In the genomic region with DNA sequence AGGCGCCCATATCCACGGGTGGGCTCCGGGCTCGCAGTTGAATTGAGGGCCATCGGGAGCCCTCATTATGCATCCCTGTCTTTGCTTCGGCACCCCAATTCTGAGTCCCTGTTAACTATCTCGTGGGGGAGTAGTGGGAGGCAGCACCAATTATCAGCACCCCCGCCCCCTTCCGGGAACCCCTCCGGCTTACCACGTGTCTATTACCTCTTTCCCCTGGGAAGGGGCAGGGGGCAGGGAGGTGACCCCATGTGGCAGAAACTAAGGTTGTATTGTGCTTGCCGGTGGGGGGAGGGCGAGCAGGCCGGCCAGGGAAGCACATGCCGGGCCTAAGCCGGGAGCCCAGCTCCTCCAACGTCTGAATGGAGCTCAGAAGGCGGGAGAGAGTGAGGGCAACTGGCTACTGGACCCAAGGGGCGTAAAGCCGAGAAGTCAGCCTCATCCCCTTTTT, we compare ENCODE assay signal across 1 cellular context.
TF ChIP-seq lines count a peak whose summit lies in the region.

No MANE protein-coding gene starts in this region.

TF ChIP-seq in K562, 482 proteins besides CTCF, POLR2A, EP300 and RAD21:
- TF ChIP-seq, protein P1, sequence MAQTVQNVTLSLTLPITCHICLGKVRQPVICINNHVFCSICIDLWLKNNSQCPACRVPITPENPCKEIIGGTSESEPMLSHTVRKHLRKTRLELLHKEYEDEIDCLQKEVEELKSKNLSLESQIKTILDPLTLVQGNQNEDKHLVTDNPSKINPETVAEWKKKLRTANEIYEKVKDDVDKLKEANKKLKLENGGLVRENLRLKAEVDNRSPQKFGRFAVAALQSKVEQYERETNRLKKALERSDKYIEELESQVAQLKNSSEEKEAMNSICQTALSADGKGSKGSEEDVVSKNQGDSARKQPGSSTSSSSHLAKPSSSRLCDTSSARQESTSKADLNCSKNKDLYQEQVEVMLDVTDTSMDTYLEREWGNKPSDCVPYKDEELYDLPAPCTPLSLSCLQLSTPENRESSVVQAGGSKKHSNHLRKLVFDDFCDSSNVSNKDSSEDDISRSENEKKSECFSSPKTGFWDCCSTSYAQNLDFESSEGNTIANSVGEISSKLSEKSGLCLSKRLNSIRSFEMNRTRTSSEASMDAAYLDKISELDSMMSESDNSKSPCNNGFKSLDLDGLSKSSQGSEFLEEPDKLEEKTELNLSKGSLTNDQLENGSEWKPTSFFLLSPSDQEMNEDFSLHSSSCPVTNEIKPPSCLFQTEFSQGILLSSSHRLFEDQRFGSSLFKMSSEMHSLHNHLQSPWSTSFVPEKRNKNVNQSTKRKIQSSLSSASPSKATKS (CRISPR knock-in tag; IDR thresholded peaks at IDR 0.05): no peak
- TF ChIP-seq, protein P2, sequence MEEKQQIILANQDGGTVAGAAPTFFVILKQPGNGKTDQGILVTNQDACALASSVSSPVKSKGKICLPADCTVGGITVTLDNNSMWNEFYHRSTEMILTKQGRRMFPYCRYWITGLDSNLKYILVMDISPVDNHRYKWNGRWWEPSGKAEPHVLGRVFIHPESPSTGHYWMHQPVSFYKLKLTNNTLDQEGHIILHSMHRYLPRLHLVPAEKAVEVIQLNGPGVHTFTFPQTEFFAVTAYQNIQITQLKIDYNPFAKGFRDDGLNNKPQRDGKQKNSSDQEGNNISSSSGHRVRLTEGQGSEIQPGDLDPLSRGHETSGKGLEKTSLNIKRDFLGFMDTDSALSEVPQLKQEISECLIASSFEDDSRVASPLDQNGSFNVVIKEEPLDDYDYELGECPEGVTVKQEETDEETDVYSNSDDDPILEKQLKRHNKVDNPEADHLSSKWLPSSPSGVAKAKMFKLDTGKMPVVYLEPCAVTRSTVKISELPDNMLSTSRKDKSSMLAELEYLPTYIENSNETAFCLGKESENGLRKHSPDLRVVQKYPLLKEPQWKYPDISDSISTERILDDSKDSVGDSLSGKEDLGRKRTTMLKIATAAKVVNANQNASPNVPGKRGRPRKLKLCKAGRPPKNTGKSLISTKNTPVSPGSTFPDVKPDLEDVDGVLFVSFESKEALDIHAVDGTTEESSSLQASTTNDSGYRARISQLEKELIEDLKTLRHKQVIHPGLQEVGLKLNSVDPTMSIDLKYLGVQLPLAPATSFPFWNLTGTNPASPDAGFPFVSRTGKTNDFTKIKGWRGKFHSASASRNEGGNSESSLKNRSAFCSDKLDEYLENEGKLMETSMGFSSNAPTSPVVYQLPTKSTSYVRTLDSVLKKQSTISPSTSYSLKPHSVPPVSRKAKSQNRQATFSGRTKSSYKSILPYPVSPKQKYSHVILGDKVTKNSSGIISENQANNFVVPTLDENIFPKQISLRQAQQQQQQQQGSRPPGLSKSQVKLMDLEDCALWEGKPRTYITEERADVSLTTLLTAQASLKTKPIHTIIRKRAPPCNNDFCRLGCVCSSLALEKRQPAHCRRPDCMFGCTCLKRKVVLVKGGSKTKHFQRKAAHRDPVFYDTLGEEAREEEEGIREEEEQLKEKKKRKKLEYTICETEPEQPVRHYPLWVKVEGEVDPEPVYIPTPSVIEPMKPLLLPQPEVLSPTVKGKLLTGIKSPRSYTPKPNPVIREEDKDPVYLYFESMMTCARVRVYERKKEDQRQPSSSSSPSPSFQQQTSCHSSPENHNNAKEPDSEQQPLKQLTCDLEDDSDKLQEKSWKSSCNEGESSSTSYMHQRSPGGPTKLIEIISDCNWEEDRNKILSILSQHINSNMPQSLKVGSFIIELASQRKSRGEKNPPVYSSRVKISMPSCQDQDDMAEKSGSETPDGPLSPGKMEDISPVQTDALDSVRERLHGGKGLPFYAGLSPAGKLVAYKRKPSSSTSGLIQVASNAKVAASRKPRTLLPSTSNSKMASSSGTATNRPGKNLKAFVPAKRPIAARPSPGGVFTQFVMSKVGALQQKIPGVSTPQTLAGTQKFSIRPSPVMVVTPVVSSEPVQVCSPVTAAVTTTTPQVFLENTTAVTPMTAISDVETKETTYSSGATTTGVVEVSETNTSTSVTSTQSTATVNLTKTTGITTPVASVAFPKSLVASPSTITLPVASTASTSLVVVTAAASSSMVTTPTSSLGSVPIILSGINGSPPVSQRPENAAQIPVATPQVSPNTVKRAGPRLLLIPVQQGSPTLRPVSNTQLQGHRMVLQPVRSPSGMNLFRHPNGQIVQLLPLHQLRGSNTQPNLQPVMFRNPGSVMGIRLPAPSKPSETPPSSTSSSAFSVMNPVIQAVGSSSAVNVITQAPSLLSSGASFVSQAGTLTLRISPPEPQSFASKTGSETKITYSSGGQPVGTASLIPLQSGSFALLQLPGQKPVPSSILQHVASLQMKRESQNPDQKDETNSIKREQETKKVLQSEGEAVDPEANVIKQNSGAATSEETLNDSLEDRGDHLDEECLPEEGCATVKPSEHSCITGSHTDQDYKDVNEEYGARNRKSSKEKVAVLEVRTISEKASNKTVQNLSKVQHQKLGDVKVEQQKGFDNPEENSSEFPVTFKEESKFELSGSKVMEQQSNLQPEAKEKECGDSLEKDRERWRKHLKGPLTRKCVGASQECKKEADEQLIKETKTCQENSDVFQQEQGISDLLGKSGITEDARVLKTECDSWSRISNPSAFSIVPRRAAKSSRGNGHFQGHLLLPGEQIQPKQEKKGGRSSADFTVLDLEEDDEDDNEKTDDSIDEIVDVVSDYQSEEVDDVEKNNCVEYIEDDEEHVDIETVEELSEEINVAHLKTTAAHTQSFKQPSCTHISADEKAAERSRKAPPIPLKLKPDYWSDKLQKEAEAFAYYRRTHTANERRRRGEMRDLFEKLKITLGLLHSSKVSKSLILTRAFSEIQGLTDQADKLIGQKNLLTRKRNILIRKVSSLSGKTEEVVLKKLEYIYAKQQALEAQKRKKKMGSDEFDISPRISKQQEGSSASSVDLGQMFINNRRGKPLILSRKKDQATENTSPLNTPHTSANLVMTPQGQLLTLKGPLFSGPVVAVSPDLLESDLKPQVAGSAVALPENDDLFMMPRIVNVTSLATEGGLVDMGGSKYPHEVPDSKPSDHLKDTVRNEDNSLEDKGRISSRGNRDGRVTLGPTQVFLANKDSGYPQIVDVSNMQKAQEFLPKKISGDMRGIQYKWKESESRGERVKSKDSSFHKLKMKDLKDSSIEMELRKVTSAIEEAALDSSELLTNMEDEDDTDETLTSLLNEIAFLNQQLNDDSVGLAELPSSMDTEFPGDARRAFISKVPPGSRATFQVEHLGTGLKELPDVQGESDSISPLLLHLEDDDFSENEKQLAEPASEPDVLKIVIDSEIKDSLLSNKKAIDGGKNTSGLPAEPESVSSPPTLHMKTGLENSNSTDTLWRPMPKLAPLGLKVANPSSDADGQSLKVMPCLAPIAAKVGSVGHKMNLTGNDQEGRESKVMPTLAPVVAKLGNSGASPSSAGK (IDR thresholded peaks at IDR 0.05): peak; percentile 33; the same call in 1 of the 2 replicates
- TF ChIP-seq, protein P3, sequence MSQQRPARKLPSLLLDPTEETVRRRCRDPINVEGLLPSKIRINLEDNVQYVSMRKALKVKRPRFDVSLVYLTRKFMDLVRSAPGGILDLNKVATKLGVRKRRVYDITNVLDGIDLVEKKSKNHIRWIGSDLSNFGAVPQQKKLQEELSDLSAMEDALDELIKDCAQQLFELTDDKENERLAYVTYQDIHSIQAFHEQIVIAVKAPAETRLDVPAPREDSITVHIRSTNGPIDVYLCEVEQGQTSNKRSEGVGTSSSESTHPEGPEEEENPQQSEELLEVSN (IDR thresholded peaks at IDR 0.05; ENCODE audit: borderline replicate concordance in 1 of 2, extremely low read depth in 1 of 2, insufficient read depth in 1 of 2, insufficient read length in 1 of 2, low read depth in 1 of 2, low read length in 1 of 2, poor library complexity in 1 of 2, severe bottlenecking in 1 of 2): peak; percentile 38 to 92
- TF ChIP-seq, protein P4, sequence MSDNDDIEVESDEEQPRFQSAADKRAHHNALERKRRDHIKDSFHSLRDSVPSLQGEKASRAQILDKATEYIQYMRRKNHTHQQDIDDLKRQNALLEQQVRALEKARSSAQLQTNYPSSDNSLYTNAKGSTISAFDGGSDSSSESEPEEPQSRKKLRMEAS (CRISPR knock-in tag; IDR thresholded peaks at IDR 0.05): 0 out of 2 replicates have a peak, but pooled peaks have one; percentile 25
- TF ChIP-seq, protein P5, sequence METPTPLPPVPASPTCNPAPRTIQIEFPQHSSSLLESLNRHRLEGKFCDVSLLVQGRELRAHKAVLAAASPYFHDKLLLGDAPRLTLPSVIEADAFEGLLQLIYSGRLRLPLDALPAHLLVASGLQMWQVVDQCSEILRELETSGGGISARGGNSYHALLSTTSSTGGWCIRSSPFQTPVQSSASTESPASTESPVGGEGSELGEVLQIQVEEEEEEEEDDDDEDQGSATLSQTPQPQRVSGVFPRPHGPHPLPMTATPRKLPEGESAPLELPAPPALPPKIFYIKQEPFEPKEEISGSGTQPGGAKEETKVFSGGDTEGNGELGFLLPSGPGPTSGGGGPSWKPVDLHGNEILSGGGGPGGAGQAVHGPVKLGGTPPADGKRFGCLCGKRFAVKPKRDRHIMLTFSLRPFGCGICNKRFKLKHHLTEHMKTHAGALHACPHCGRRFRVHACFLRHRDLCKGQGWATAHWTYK (CRISPR knock-in tag; IDR thresholded peaks at IDR 0.05): no peak
- TF ChIP-seq RBM17 (IDR thresholded peaks at IDR 0.05; ENCODE audit: borderline replicate concordance, low read depth, low read length) (no peak), ZNF3 (CRISPR knock-in tag; IDR thresholded peaks at IDR 0.05) (no peak), DDX20 (tag; IDR thresholded peaks at IDR 0.05; ENCODE audit: low read depth) (no peak)
